ENCODE assay signal across 8 cellular contexts in genomic region chr14:61698216-61698980, GRCh38. TPM values are rescaled to one million over a fixed set of nuclear protein-coding genes. Genes with fewer than 3 reads are reported as not detected.
DNase-seq lines count a peak whose midpoint lies in the region; ATAC-seq, FAIRE-seq and TF ChIP-seq lines count a peak whose summit lies in the region.

No MANE protein-coding gene starts in this region.

- H3K4me3 Mint-ChIP-seq in activated T-helper 2 cell treated with anti-CD3 and anti-CD28 coated beads, Interferon-gamma antibody, Interleukin-2, Interleukin-4, amounts not matched to agents 10 μg/mL and 5 μg/mL and 100 μg/mL, durations not matched to agents 14 hours and 24 hours and 36 hours (ENCODE audit: low read depth): peak overlapping the region; percentile 89

- TF ChIP-seq CTCF in right atrium auricular region (IDR thresholded peaks at IDR 0.05) (no peak), HepG2 (CRISPR knock-in tag; IDR thresholded peaks at IDR 0.05) (no peak)

- H3K4me1 ChIP-seq in right atrium auricular region: peaks cover 0 to 49% of the 10 kb centered on the region in 2 donors
- peaks cover 57% of the 10 kb centered on the region for H3K4me1 ChIP-seq in HepG2 (ENCODE audit: insufficient read depth, low read length)

- no peak for FAIRE-seq in HepG2 (lab: Jason Lieb, UNC)

- intact Hi-C loops in Right ventricle myocardium inferior (cut with DNase I): loop anchor here (5.0 kb wide), 3 partner anchors 54 to 171 kb away; no protein-coding TSS in a partner anchor
- intact Hi-C loops in activated T-helper 2 cell treated with anti-CD3 and anti-CD28 coated beads, Interferon-gamma antibody, Interleukin-2, Interleukin-4, amounts not matched to agents 10 μg/mL and 5 μg/mL and 100 μg/mL, durations not matched to agents 14 hours and 24 hours and 36 hours (cut with micrococcal nuclease): loop anchor here (2.0 to 5.0 kb wide), 2 partner anchors 28 to 366 kb away; no protein-coding TSS in a partner anchor
- intact Hi-C loops in HepG2 (cut with micrococcal nuclease; ENCODE audit: unreplicated experiment): loop anchor here (5.0 kb wide), 2 partner anchors 34 to 236 kb away; no protein-coding TSS in a partner anchor

- H3K4me2 ChIP-seq in HepG2 (ENCODE audit: low read depth, low read length): peak overlapping the region; percentile 82

- H3K4me1 Mint-ChIP-seq in activated T-helper 2 cell treated with anti-CD3 and anti-CD28 coated beads, Interferon-gamma antibody, Interleukin-2, Interleukin-4, amounts not matched to agents 10 μg/mL and 5 μg/mL and 100 μg/mL, durations not matched to agents 14 hours and 24 hours and 36 hours (ENCODE audit: low read depth): peaks cover 57% of the 10 kb centered on the region

- no peaks in the 10 kb centered on the region for H3K36me3 ChIP-seq in right atrium auricular region
- no peaks in the 10 kb centered on the region for H3K36me3 ChIP-seq in HepG2 (replicated peaks in 1 of 2; ENCODE audit: control insufficient read depth in 1 of 2, insufficient read depth in 2 of 2, low read length in 2 of 2)

- CTCF ChIA-PET in HepG2 (lab: Yijun Ruan, JAX; ENCODE audit: low intra/inter-chr PET ratio, low total read pairs): no interaction called here

- POLR2A ChIA-PET in HepG2 (lab: Yijun Ruan, JAX): interaction anchor here (1.0 to 1.4 kb wide), 3 partner anchors 16 to 64 kb away, joined by 3 to 5 read pairs (median 4); partner anchors contain the start of gene SNAPC1

- no peaks in the 10 kb centered on the region for H3K9me3 ChIP-seq in right atrium auricular region
- H3K9me3 ChIP-seq in HepG2 (ENCODE audit: low read length): no peaks in the 10 kb centered on the region

- no peak for TF ChIP-seq POLR2A in HepG2 (IDR thresholded peaks at IDR 0.05; ENCODE audit: insufficient read depth in 1 of 2, low read depth in 2 of 2, low read length in 2 of 2)

- H3K79me2 ChIP-seq in HepG2 (ENCODE audit: insufficient read depth, low read length): peaks cover 78% of the 10 kb centered on the region

- H3K27me3 ChIP-seq in right atrium auricular region: no peaks in the 10 kb centered on the region
- H3K27me3 ChIP-seq in HepG2 (ENCODE audit: control insufficient read depth in 1 of 2, insufficient read depth in 2 of 2, low read length in 2 of 2): no peaks in the 10 kb centered on the region; a peak in 1 of 5 replicates

- H3K27ac Mint-ChIP-seq in activated T-helper 2 cell treated with anti-CD3 and anti-CD28 coated beads, Interferon-gamma antibody, Interleukin-2, Interleukin-4, amounts not matched to agents 10 μg/mL and 5 μg/mL and 100 μg/mL, durations not matched to agents 14 hours and 24 hours and 36 hours: peak overlapping the region; percentile 58

- in situ Hi-C loops in HepG2 (cut with HindIII; ENCODE audit: extremely low pct_ligation_motif_present, low pct_unique_long_range_greater_than_20kb): loop anchor here (5.0 to 10.0 kb wide), 2 partner anchors 94 to 136 kb away; no protein-coding TSS in a partner anchor

- no peak for DNase-seq in right atrium auricular region (ENCODE audit: low spot score)
- DNase-seq in Right ventricle myocardium inferior (ENCODE audit: missing footprints): no peak
- DNase-seq in activated T-helper 2 cell treated with anti-CD3 and anti-CD28 coated beads, Interferon-gamma antibody, Interleukin-2, Interleukin-4, amounts not matched to agents 10 μg/mL and 5 μg/mL and 100 μg/mL, durations not matched to agents 14 hours and 24 hours and 36 hours (ENCODE audit: low spot score): no peak
- no peak for DNase-seq in HepG2 (ENCODE audit: low spot score)
- no peak for DNase-seq in globus pallidus (ENCODE audit: low spot score)

- peak overlapping the region; percentile 93 for H3K9ac ChIP-seq in HepG2 (ENCODE audit: insufficient read depth, low read depth, low read length)

- BruUV-seq in HepG2 (replicated peaks; lab: Mats Ljungman, UMichigan): no TSS peak

- 15% methylated on average over 2 of the region's 2 CpGs for WGBS in HepG2 (ENCODE audit: low lambda C conversion rate)

- TF ChIP-seq EP300 in HepG2 (IDR thresholded peaks at IDR 0.05; ENCODE audit: low read depth in 2 of 2, low read length in 2 of 2): no peak
- no peak for TF ChIP-seq EP300 in HepG2 (CRISPR knock-in tag; IDR thresholded peaks at IDR 0.05; ENCODE audit: borderline replicate concordance)

- H3K27me3 Mint-ChIP-seq in activated T-helper 2 cell treated with anti-CD3 and anti-CD28 coated beads, Interferon-gamma antibody, Interleukin-2, Interleukin-4, amounts not matched to agents 10 μg/mL and 5 μg/mL and 100 μg/mL, durations not matched to agents 14 hours and 24 hours and 36 hours (ENCODE audit: low read depth): no peaks in the 10 kb centered on the region

- peaks cover 67% of the 10 kb centered on the region for H4K20me1 ChIP-seq in HepG2 (ENCODE audit: insufficient read depth, low read length)

- no peak for TF ChIP-seq RAD21 in HepG2 (CRISPR knock-in tag; IDR thresholded peaks at IDR 0.05)

- peak overlapping the region; percentile 96 to 99 for H3K27ac ChIP-seq in right atrium auricular region
- no peak overlapping the region for H3K27ac ChIP-seq in HepG2 (ENCODE audit: extremely low read length, insufficient read depth, low read length)

- H2AFZ ChIP-seq in HepG2 (ENCODE audit: low read length): no peak overlapping the region

- ATAC-seq in Right ventricle myocardium inferior (no peak), HepG2 (no peak), GM21576 (IDR thresholded peaks at IDR 0.05; ENCODE audit: unreplicated experiment) (no peak), HG03565 (IDR thresholded peaks at IDR 0.05; ENCODE audit: unreplicated experiment) (no peak), GM21526 (IDR thresholded peaks at IDR 0.05; ENCODE audit: low FRiP score, unreplicated experiment) (no peak)

- H3K4me3 ChIP-seq in right atrium auricular region (peak overlapping the region in 1 of 2 donors; percentile 89), HepG2 (replicated peaks in 1 of 3; ENCODE audit: insufficient read depth in 1 of 3, low read depth in 2 of 3, low read length in 3 of 3) (peak overlapping the region; percentile 85 to 100 (median 97))

- no peaks in the 10 kb centered on the region for H3K9me3 Mint-ChIP-seq in activated T-helper 2 cell treated with anti-CD3 and anti-CD28 coated beads, Interferon-gamma antibody, Interleukin-2, Interleukin-4, amounts not matched to agents 10 μg/mL and 5 μg/mL and 100 μg/mL, durations not matched to agents 14 hours and 24 hours and 36 hours

- peaks cover 50% of the 10 kb centered on the region for H3K36me3 Mint-ChIP-seq in activated T-helper 2 cell treated with anti-CD3 and anti-CD28 coated beads, Interferon-gamma antibody, Interleukin-2, Interleukin-4, amounts not matched to agents 10 μg/mL and 5 μg/mL and 100 μg/mL, durations not matched to agents 14 hours and 24 hours and 36 hours (ENCODE audit: low read depth)

TF ChIP-seq in HepG2, 621 proteins besides CTCF, POLR2A, EP300 and RAD21 (continues in another document):
- TF ChIP-seq FOXA1 (IDR thresholded peaks at IDR 0.05) (no peak), FOXA1 (CRISPR knock-in tag; IDR thresholded peaks at IDR 0.05) (no peak), ZSCAN20 (CRISPR knock-in tag; IDR thresholded peaks at IDR 0.05; ENCODE audit: borderline replicate concordance) (no peak), KLF11 (CRISPR knock-in tag; IDR thresholded peaks at IDR 0.05) (no peak), ZKSCAN1 (IDR thresholded peaks at IDR 0.05; ENCODE audit: low read length) (no peak), ZBTB2 (CRISPR knock-in tag; IDR thresholded peaks at IDR 0.05; ENCODE audit: low read depth) (no peak), ZNF20 (CRISPR knock-in tag; IDR thresholded peaks at IDR 0.05) (no peak), SIN3A (IDR thresholded peaks at IDR 0.05; ENCODE audit: borderline replicate concordance, low read depth, low read length) (0 out of 2 replicates have a peak, but pooled peaks have one; percentile 4), ZFP36L2 (CRISPR knock-in tag; IDR thresholded peaks at IDR 0.05) (no peak)

RNA-seq across cellular contexts. Expression of gene HIF1A, which starts 3.1 kb away (rescaled TPM):
- total RNA-seq in right atrium auricular region: 10 to 100 TPM; 81.2 to 89.1 TPM
- 53.4 TPM for total RNA-seq in Right ventricle myocardium inferior
- total RNA-seq in activated T-helper 2 cell treated with anti-CD3 and anti-CD28 coated beads, Interferon-gamma antibody, Interleukin-2, Interleukin-4, amounts not matched to agents 10 μg/mL and 5 μg/mL and 100 μg/mL, durations not matched to agents 14 hours and 24 hours and 36 hours: 131 and 138 TPM in 2 replicates
- total RNA-seq in HepG2 (2016; rRNA removed; fragmentation: Illumina TruSeq; extraction: Trizol): 126 and 211 TPM in 2 replicates
- 19.1 and 34.5 TPM in 2 replicates for total RNA-seq in HepG2 (2016; cell fraction: cytosol; rRNA removed; fragmentation: Illumina TruSeq; extraction: Trizol; ENCODE audit: low read depth)
- 123 and 189 TPM in 2 replicates for total RNA-seq in HepG2 (2016; cell fraction: insoluble cytoplasmic fraction; rRNA removed; fragmentation: Illumina TruSeq; extraction: Trizol)
- total RNA-seq in HepG2 (2016; cell fraction: membrane; rRNA removed; fragmentation: Illumina TruSeq; extraction: Trizol): 36.2 and 39.8 TPM in 2 replicates
- total RNA-seq in HepG2 (2016; cell fraction: nucleus; rRNA removed; fragmentation: Illumina TruSeq; extraction: Trizol): 102 and 119 TPM in 2 replicates
- polyA plus RNA-seq in HepG2 (2011; rRNA removed): 41.0 and 42.8 TPM in 2 replicates
- polyA plus RNA-seq in HepG2 (2011; cell fraction: cytosol; rRNA removed): 19.1 and 32.4 TPM in 2 replicates
- 26.9 and 40.5 TPM in 2 replicates for polyA plus RNA-seq in HepG2 (2011; cell fraction: nucleus; rRNA removed)
- 58.1 and 68.2 TPM in 2 replicates for polyA plus RNA-seq in HepG2 (2012)
- polyA plus RNA-seq in HepG2 (2016; cell fraction: cytosol; fragmentation: Illumina TruSeq; extraction: Trizol; ENCODE audit: low read depth): 3.1 and 3.4 TPM in 2 replicates
- polyA plus RNA-seq in HepG2 (2016; cell fraction: insoluble cytoplasmic fraction; fragmentation: Illumina TruSeq; extraction: Trizol; ENCODE audit: low read depth): 155 and 156 TPM in 2 replicates
- 11.9 and 12.5 TPM in 2 replicates for polyA plus RNA-seq in HepG2 (2016; cell fraction: membrane; fragmentation: Illumina TruSeq; extraction: Trizol; ENCODE audit: low read depth)
- 108 and 129 TPM in 2 replicates for polyA plus RNA-seq in HepG2 (2016; cell fraction: nucleus; fragmentation: Illumina TruSeq; extraction: Trizol; ENCODE audit: insufficient read depth, low read depth)
- 67.4 and 132 TPM in 2 replicates for polyA minus RNA-seq in HepG2 (2011; rRNA and poly(A)+ RNA removed; ENCODE audit: low replicate concordance)
- polyA minus RNA-seq in HepG2 (2011; cell fraction: cytosol; rRNA and poly(A)+ RNA removed): 77.8 and 127 TPM in 2 replicates
- polyA minus RNA-seq in HepG2 (2011; cell fraction: nucleus; rRNA and poly(A)+ RNA removed): 102 and 161 TPM in 2 replicates
